ENCODE assay signal across 10 cellular contexts in the genomic region with DNA sequence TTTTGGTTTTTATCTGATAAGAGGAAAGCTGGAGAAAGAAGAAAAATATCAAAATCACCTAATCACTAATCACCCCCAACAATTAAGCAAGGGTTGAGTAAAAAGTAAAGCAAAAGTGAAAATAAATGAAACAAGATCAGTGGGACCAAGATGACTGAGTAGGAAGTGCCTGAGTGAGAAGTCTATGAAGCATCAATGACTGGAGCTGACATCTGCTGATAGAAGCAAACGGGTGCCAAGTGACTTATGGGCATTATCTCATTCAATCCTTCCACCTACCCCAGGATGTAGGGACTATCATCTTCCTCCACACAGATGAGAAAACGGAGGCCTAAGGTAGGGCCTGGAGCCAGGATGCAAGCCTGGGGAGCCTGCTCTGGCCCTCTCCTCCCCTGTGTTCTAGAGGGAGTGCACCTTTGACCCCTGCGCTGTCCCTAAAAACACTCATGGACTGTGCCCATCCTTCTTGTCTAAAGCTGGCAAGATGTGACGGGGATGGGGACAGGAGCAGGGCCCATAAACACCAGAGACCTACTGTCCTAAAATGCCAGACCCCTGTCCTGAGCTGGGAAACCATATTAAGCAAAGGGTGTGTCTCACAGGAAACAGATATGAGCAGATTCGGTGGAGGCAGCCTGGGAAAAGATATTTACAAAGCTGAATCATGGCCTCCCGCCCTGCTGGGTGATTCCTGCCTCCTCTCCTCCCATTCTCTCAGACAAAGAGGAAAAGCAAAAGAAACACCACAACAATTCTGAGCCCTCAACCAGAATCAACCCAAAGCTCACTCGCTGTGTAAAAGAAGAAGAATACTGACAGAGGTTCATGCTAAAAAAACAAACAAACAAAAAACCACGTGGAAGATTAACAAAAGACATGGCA.
A peak's percentile ranks its signal among the peaks of the same experiment; 100 is the strongest.
DNase-seq lines count a peak whose midpoint lies in the region; ATAC-seq, FAIRE-seq and TF ChIP-seq lines count a peak whose summit lies in the region.
"Had no signal": no experiment of that assay in that cellular context is flagged by ENCODE, and none has a peak within 500 bp of the region (broad histone marks: within the 10 kb centered on the region; RNA-seq: fewer than 3 reads in every experiment).

No MANE protein-coding gene starts in this region.

- H3K4me1 Mint-ChIP-seq in natural killer cell treated with Interleukin-12 subunit alpha and Interleukin-12 subunit beta and Interleukin-15 and Interleukin-18, amount 100 ng/mL, for 72 hours (ENCODE audit: low read depth in 2 of 2): peaks cover 45 to 48% of the 10 kb centered on the region in 2 donors

- H3K27ac ChIP-seq in GM12878 (ENCODE audit: control insufficient read depth, insufficient read depth): no peak overlapping the region
- H3K27ac ChIP-seq: sigmoid colon, thoracic aorta had no signal

- H3K9me3 Mint-ChIP-seq in natural killer cell treated with Interleukin-12 subunit alpha and Interleukin-12 subunit beta and Interleukin-15 and Interleukin-18, amount 100 ng/mL, for 72 hours: no peaks in the 10 kb centered on the region

- no peak overlapping the region for H2AFZ ChIP-seq in Loucy (ENCODE audit: low read length)
- no peak overlapping the region for H2AFZ ChIP-seq in GM12878 (ENCODE audit: control insufficient read depth, low read depth, low read length)

- TF ChIP-seq RAD21 in GM12878 (IDR thresholded peaks at IDR 0.05; ENCODE audit: insufficient read depth, low read depth, low read length): no peak

- no peaks in the 10 kb centered on the region for H3K27me3 Mint-ChIP-seq in natural killer cell treated with Interleukin-12 subunit alpha and Interleukin-12 subunit beta and Interleukin-15 and Interleukin-18, amount 100 ng/mL, for 72 hours

- peak; percentile 55 for ATAC-seq in GM12878
- ATAC-seq in natural killer cell treated with Interleukin-12 subunit alpha and Interleukin-12 subunit beta and Interleukin-15 and Interleukin-18, amount 100 ng/mL, for 72 hours: peak; percentile 95 to 96
- no peak for ATAC-seq in GM19324 (IDR thresholded peaks at IDR 0.05; ENCODE audit: low FRiP score, unreplicated experiment)

- H3K27me3 ChIP-seq in Loucy (ENCODE audit: insufficient read depth, low read length, poor library complexity, severe bottlenecking): no peaks in the 10 kb centered on the region
- H3K27me3 ChIP-seq in GM12878 (replicated peaks in 1 of 2; ENCODE audit: control insufficient read depth in 2 of 2, insufficient read depth in 2 of 2, low read length in 1 of 2): no peaks in the 10 kb centered on the region
- H3K27me3 ChIP-seq: sigmoid colon had no signal

- H3K4me2 ChIP-seq in Loucy (ENCODE audit: low read depth, low read length, poor library complexity, severe bottlenecking) (peak overlapping the region; percentile 15), GM12878 (ENCODE audit: control insufficient read depth, insufficient read depth) (no peak overlapping the region)

- TF ChIP-seq CTCF in Loucy (conservative IDR thresholded peaks at IDR 0.05; ENCODE audit: low read length) (no peak), GM12878 (IDR thresholded peaks at IDR 0.05 in 2 of 3, conservative IDR thresholded peaks at IDR 0.05 in 1 of 3; ENCODE audit: control insufficient read depth in 2 of 3, extremely low read depth in 1 of 3, insufficient read depth in 1 of 3, low read depth in 3 of 3, low read length in 3 of 3) (no peak)

- H3K79me2 ChIP-seq in Loucy (ENCODE audit: insufficient read depth, low read length): no peaks in the 10 kb centered on the region
- no peaks in the 10 kb centered on the region for H3K79me2 ChIP-seq in GM12878 (ENCODE audit: control insufficient read depth, insufficient read depth, low read length)

- peak overlapping the region; percentile 71 for H3K4me3 Mint-ChIP-seq in natural killer cell treated with Interleukin-12 subunit alpha and Interleukin-12 subunit beta and Interleukin-15 and Interleukin-18, amount 100 ng/mL, for 72 hours

- in situ Hi-C loops in GM12878 (cut with MboI): no loop called here
- in situ Hi-C loops in ACHN (cut with HindIII; ENCODE audit: low pct_ligation_motif_present, low pct_unique_long_range_greater_than_20kb, low sequenced_read_pairs): no loop called here

- TF ChIP-seq EP300 in GM12878 (IDR thresholded peaks at IDR 0.05; ENCODE audit: borderline replicate concordance in 1 of 2, control insufficient read depth in 1 of 2, low read depth in 2 of 2, low read length in 2 of 2): no peak

- no peaks in the 10 kb centered on the region for H3K9me3 ChIP-seq in Loucy (ENCODE audit: insufficient read depth, low read depth, low read length)
- no peaks in the 10 kb centered on the region for H3K9me3 ChIP-seq in GM12878 (replicated peaks; ENCODE audit: control insufficient read depth, insufficient read depth, low read length)
- H3K9me3 ChIP-seq: sigmoid colon, thoracic aorta had no signal

- peak overlapping the region; percentile 96 to 99 for H3K27ac Mint-ChIP-seq in natural killer cell treated with Interleukin-12 subunit alpha and Interleukin-12 subunit beta and Interleukin-15 and Interleukin-18, amount 100 ng/mL, for 72 hours

- WGBS in GM12878 (ENCODE audit: insufficient coverage, insufficient replicate concordance, low lambda C conversion rate, missing lambda C conversion rate): 52% methylated on average over 8 of the region's 8 CpGs

- no peaks in the 10 kb centered on the region for H3F3A ChIP-seq in Loucy (ENCODE audit: low read depth)

- no peaks in the 10 kb centered on the region for H3K9me2 ChIP-seq in Loucy (replicated peaks; ENCODE audit: low read depth, low read length)

- H4K20me1 ChIP-seq in Loucy (ENCODE audit: insufficient read depth, low read length, poor library complexity, severe bottlenecking): no peaks in the 10 kb centered on the region
- H4K20me1 ChIP-seq in GM12878 (ENCODE audit: control insufficient read depth, insufficient read depth): no peaks in the 10 kb centered on the region

- peak; percentile 7 for DNase-seq in GM19238 (ENCODE audit: insufficient read length, low spot score)
- no peak for DNase-seq in GM12878 (ENCODE audit: low read depth, low spot score)
- DNase-seq in natural killer cell treated with Interleukin-12 subunit alpha and Interleukin-12 subunit beta and Interleukin-15 and Interleukin-18, amount 100 ng/mL, for 72 hours (ENCODE audit: low spot score): peak; percentile 64
- DNase-seq in NCI-H2227 (lab: John Stamatoyannopoulos, UW; ENCODE audit: unreplicated experiment): no peak
- DNase-seq in ACHN: no peak
- DNase-seq: kidney, sigmoid colon had no signal

- H3K4me3 ChIP-seq in Loucy (ENCODE audit: low read length, poor library complexity, severe bottlenecking): no peak overlapping the region
- H3K4me3 ChIP-seq in GM12878: no peak overlapping the region
- H3K4me3 ChIP-seq: sigmoid colon, thoracic aorta had no signal

- H3K36me3 Mint-ChIP-seq in natural killer cell treated with Interleukin-12 subunit alpha and Interleukin-12 subunit beta and Interleukin-15 and Interleukin-18, amount 100 ng/mL, for 72 hours: no peaks in the 10 kb centered on the region

- BruUV-seq in GM12878 (replicated peaks; lab: Mats Ljungman, UMichigan): no TSS peak

- SMC1A ChIA-PET in GM12878 (lab: Charles Lee; ENCODE audit: uncharacterized antibody, unreplicated experiment): interaction anchor here (2.1 kb wide), 1 partner anchor 8 kb away, joined by 5 read pairs; no protein-coding TSS in a partner anchor

- no peak overlapping the region for H3K9ac ChIP-seq in Loucy (ENCODE audit: low read depth, low read length, poor library complexity, severe bottlenecking)
- H3K9ac ChIP-seq in GM12878 (ENCODE audit: control insufficient read depth, insufficient read depth, low read length): no peak overlapping the region

- CTCF ChIA-PET in GM12878 (lab: Yijun Ruan, JAX): no interaction called here

- H3K36me3 ChIP-seq in Loucy (ENCODE audit: insufficient read depth, low read length): no peaks in the 10 kb centered on the region
- no peaks in the 10 kb centered on the region for H3K36me3 ChIP-seq in GM12878 (ENCODE audit: control insufficient read depth in 2 of 2, insufficient read depth in 2 of 2, low read length in 1 of 2)
- H3K36me3 ChIP-seq: sigmoid colon, thoracic aorta had no signal

- intact Hi-C loops in GM12878 (cut with micrococcal nuclease; ENCODE audit: unreplicated experiment): no loop called here

- RAD21 ChIA-PET in GM12878 (lab: Charles Lee; ENCODE audit: unreplicated experiment): no interaction called here

- POLR2A ChIA-PET in GM12878 (lab: Charles Lee): no interaction called here

- H3K4me1 ChIP-seq in Loucy (ENCODE audit: insufficient read depth, low read length, poor library complexity, severe bottlenecking) (peaks cover 39% of the 10 kb centered on the region), GM12878 (ENCODE audit: control insufficient read depth, insufficient read depth, low read length) (no peaks in the 10 kb centered on the region)

- FAIRE-seq in GM12878 (lab: Jason Lieb, UNC): no peak
- FAIRE-seq: kidney had no signal

- TF ChIP-seq POLR2A in GM12878 (IDR thresholded peaks at IDR 0.05; ENCODE audit: low read depth, low read length): no peak

TF ChIP-seq in GM12878, 131 proteins besides CTCF, POLR2A, EP300 and RAD21:
- TF ChIP-seq JUNB (IDR thresholded peaks at IDR 0.05) (peak; percentile 47), ZBED1 (IDR thresholded peaks at IDR 0.05; ENCODE audit: borderline replicate concordance) (no peak), POLR2AphosphoS5 (IDR thresholded peaks at IDR 0.05; ENCODE audit: low read length) (no peak)

Comparison
In these comparisons a context has a peak if more than half of its experiments do, and no peak if none do; other contexts are left out.
1. DNase-seq: peak in GM19238 (single experiment) and natural killer cell treated with Interleukin-12 subunit alpha and Interleukin-12 subunit beta and Interleukin-15 and Interleukin-18, amount 100 ng/mL, for 72 hours (single experiment); none in GM12878 (single experiment), NCI-H2227 (single experiment) and ACHN (single experiment).